7 cellular contexts compared by ENCODE assay signal in the genomic region with DNA sequence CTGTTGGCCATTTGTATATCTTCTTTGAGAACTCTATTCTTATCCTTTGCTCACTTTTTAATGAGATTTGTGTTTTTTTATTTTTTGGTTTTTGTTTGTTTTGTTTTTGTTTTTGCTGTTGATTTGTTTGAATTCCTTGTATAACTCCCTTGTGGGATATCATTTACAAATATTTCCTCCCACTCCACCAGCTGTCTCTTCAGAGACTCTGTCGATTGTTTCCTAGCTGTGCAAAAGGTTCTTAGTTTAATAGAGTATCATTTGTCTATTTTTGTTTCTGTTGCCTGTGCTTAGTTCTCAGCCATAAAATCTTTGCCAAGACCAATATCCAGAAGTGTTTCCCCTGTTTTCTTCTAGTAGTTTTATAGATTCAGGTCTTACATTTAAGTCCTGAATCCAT.
"Had no signal": no experiment of that assay in that cellular context is flagged by ENCODE, and none has a peak within 500 bp of the region (broad histone marks: within the 10 kb centered on the region; RNA-seq: fewer than 3 reads in every experiment).

No MANE protein-coding gene starts in this region.

- DNase-seq: GM23248, GOT3, H7, HFFc6 had no signal

- H3K4me3 ChIP-seq: GM23248, HAP-1 had no signal

- ATAC-seq: HCT116, HepG2 had no signal
